Comparison of ENCODE assay signal across 29 cellular contexts in the genomic region with DNA sequence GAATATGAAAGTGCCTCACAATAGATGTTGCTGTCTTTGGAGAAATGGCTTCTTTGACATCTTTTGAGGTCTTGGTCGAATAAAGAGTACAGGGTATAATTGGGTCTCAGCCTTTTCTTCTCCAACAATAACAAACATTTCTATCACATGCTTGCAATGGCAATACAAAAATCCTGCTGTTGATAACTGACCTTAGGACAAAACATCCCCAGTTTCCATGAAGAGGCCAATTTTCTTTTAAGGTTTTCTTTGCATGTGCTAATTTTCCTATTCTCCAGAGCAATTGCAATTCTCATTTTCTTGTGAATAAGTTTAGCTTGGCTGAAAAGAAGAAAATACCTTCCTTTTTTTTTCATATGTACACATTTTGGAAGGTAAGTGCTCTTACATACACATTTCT.
"Had no signal": no experiment of that assay in that cellular context is flagged by ENCODE, and none has a peak within 500 bp of the region (broad histone marks: within the 10 kb centered on the region; RNA-seq: fewer than 3 reads in every experiment).

No MANE protein-coding gene starts in this region.

- H3K4me1 ChIP-seq: left ventricle myocardium inferior, pancreas, prostate gland, stomach, testis, thyroid gland, transverse colon, upper lobe of left lung, vagina had no signal

- H3K27me3 Mint-ChIP-seq: naive thymus-derived CD8-positive, alpha-beta T cell; stimulated activated naive B cell treated with anti-CD40 and anti-IgM and Interleukin-4, amounts not matched to agents 10 μg/mL and 1 μg/mL and 100 μg/mL, for 72 hours had no signal

- H3K4me3 Mint-ChIP-seq: naive thymus-derived CD8-positive, alpha-beta T cell; nephron; neural crest cell; stimulated activated naive B cell treated with anti-CD40 and anti-IgM and Interleukin-4, amounts not matched to agents 10 μg/mL and 1 μg/mL and 100 μg/mL, for 72 hours had no signal

- H3K4me3 ChIP-seq: left ventricle myocardium inferior, lung, pancreas, prostate gland, skin epidermis, stomach, testis, thyroid gland, transverse colon, upper lobe of left lung, vagina had no signal

- H3K36me3 Mint-ChIP-seq: naive thymus-derived CD8-positive, alpha-beta T cell; stimulated activated naive B cell treated with anti-CD40 and anti-IgM and Interleukin-4, amounts not matched to agents 10 μg/mL and 1 μg/mL and 100 μg/mL, for 72 hours had no signal

- H3K36me3 ChIP-seq: left ventricle myocardium inferior, pancreas, prostate gland, stomach, thyroid gland, transverse colon, upper lobe of left lung, vagina had no signal

- ATAC-seq: naive thymus-derived CD8-positive, alpha-beta T cell; pancreas; right cardiac atrium; sciatic nerve; stimulated activated naive B cell treated with anti-CD40 and anti-IgM and Interleukin-4, amounts not matched to agents 10 μg/mL and 1 μg/mL and 100 μg/mL, for 72 hours; stimulated activated naive CD8-positive, alpha-beta T cell treated with anti-CD3 and anti-CD28 coated beads, Interleukin-15, Interleukin-2, amounts not matched to agents 100 U/mL and 50 U/mL, for 24 hours had no signal

- H3K27ac ChIP-seq: left ventricle myocardium inferior, pancreas, prostate gland, skin epidermis, stomach, testis, thyroid gland, transverse colon, upper lobe of left lung, vagina had no signal

- H3K27me3 ChIP-seq: stomach, testis, thyroid gland, transverse colon, upper lobe of left lung, vagina had no signal

- H3K27ac Mint-ChIP-seq: naive thymus-derived CD8-positive, alpha-beta T cell; nephron; stimulated activated naive B cell treated with anti-CD40 and anti-IgM and Interleukin-4, amounts not matched to agents 10 μg/mL and 1 μg/mL and 100 μg/mL, for 72 hours had no signal

- H3K4me1 Mint-ChIP-seq: naive thymus-derived CD8-positive, alpha-beta T cell; nephron; stimulated activated naive B cell treated with anti-CD40 and anti-IgM and Interleukin-4, amounts not matched to agents 10 μg/mL and 1 μg/mL and 100 μg/mL, for 72 hours had no signal

- H3K9me3 ChIP-seq: pancreas, prostate gland, testis, thyroid gland, transverse colon, upper lobe of left lung, vagina had no signal

- DNase-seq: hippocampal formation; islet precursor cell; left ventricle myocardium inferior; mesendoderm; midbrain; naive thymus-derived CD8-positive, alpha-beta T cell; nucleus accumbens; pancreas; posterior cingulate gyrus; retina; right cardiac atrium; stimulated activated CD4-positive, alpha-beta T cell treated with anti-CD3 and anti-CD28 coated beads, Interleukin-12 subunit alpha, Interleukin-12 subunit beta, amount 100 ng/mL, for 4 hours; stimulated activated CD4-positive, alpha-beta T cell treated with anti-CD3 and anti-CD28 coated beads, Interleukin-15, amount 100 ng/mL, for 24 hours; stimulated activated CD4-positive, alpha-beta T cell treated with anti-CD3 and anti-CD28 coated beads, Interleukin-2, amount 100 ng/mL, for 24 hours; stimulated activated CD4-positive, alpha-beta T cell treated with anti-CD3 and anti-CD28 coated beads, Interleukin-4, amount 100 ng/mL, for 1 hour; stimulated activated naive B cell treated with anti-CD40 and anti-IgM and Interleukin-4, amounts not matched to agents 10 μg/mL and 1 μg/mL and 100 μg/mL, for 72 hours; stimulated activated naive CD8-positive, alpha-beta T cell treated with anti-CD3 and anti-CD28 coated beads, Interleukin-15, Interleukin-2, amounts not matched to agents 100 U/mL and 50 U/mL, for 24 hours; stomach; testis; thyroid gland; transverse colon; upper lobe of left lung had no signal
